Comparison of ENCODE assay signal across 1 cellular context in genomic region chr5:158513490-158514301, GRCh38.
TF ChIP-seq lines count a peak whose summit lies in the region.

No MANE protein-coding gene starts in this region.

TF ChIP-seq in HEK293, 187 proteins besides CTCF, POLR2A, EP300 and RAD21 (continued from another document):
- TF ChIP-seq, protein P1, sequence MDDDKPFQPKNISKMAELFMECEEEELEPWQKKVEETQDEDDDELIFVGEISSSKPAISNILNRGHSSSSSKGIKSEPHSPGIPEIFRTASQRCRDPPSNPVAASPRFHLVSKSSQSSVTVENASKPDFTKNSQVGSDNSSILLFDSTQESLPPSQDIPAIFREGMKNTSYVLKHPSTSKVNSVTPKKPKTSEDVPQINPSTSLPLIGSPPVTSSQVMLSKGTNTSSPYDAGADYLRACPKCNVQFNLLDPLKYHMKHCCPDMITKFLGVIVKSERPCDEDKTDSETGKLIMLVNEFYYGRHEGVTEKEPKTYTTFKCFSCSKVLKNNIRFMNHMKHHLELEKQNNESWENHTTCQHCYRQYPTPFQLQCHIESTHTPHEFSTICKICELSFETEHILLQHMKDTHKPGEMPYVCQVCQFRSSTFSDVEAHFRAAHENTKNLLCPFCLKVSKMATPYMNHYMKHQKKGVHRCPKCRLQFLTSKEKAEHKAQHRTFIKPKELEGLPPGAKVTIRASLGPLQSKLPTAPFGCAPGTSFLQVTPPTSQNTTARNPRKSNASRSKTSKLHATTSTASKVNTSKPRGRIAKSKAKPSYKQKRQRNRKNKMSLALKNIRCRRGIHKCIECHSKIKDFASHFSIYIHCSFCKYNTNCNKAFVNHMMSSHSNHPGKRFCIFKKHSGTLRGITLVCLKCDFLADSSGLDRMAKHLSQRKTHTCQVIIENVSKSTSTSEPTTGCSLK (tag by site-specific recombination; IDR thresholded peaks at IDR 0.05), result no peak
- TF ChIP-seq ZNF324 (tag by site-specific recombination; IDR thresholded peaks at IDR 0.05) (no peak), PRDM1 (tag by site-specific recombination; IDR thresholded peaks at IDR 0.05) (peak; percentile 84), ZNF433 (tag by site-specific recombination; IDR thresholded peaks at IDR 0.05; ENCODE audit: low read depth) (no peak), ZNF10 (tag by site-specific recombination; IDR thresholded peaks at IDR 0.05) (no peak), ZBTB21 (tag by site-specific recombination; IDR thresholded peaks at IDR 0.05) (peak; percentile 59; the same call in 1 of the 2 replicates), HOXA7 (CRISPR knock-in tag; IDR thresholded peaks at IDR 0.05; ENCODE audit: borderline replicate concordance) (no peak)
- TF ChIP-seq, protein P2, sequence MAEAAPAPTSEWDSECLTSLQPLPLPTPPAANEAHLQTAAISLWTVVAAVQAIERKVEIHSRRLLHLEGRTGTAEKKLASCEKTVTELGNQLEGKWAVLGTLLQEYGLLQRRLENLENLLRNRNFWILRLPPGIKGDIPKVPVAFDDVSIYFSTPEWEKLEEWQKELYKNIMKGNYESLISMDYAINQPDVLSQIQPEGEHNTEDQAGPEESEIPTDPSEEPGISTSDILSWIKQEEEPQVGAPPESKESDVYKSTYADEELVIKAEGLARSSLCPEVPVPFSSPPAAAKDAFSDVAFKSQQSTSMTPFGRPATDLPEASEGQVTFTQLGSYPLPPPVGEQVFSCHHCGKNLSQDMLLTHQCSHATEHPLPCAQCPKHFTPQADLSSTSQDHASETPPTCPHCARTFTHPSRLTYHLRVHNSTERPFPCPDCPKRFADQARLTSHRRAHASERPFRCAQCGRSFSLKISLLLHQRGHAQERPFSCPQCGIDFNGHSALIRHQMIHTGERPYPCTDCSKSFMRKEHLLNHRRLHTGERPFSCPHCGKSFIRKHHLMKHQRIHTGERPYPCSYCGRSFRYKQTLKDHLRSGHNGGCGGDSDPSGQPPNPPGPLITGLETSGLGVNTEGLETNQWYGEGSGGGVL (tag by site-specific recombination; IDR thresholded peaks at IDR 0.05), result peak; percentile 27; the same call in 1 of the 2 replicates
